Comparison of ENCODE assay signal across 8 cellular contexts in genomic region chr20:37411408-37412306, GRCh38.
DNase-seq lines count a peak whose midpoint lies in the region; ATAC-seq and TF ChIP-seq lines count a peak whose summit lies in the region.

No MANE protein-coding gene starts in this region.

- intact Hi-C loops in naive thymus-derived CD4-positive, alpha-beta T cell (cut with micrococcal nuclease), result no loop called here

- ATAC-seq in naive thymus-derived CD4-positive, alpha-beta T cell, result no peak
- no peak for ATAC-seq in HG03565 (IDR thresholded peaks at IDR 0.05; ENCODE audit: unreplicated experiment)

- no peaks in the 10 kb centered on the region for H3K4me1 ChIP-seq in HEK293 (ENCODE audit: control insufficient read depth, insufficient read depth, low read length)
- peaks cover 0 to 14% of the 10 kb centered on the region in 2 donors for H3K4me1 ChIP-seq in naive thymus-derived CD4-positive, alpha-beta T cell (ENCODE audit: control insufficient read depth in 2 of 2, insufficient read depth in 2 of 2, low read length in 2 of 2)

- peaks cover 0 to 16% (median 10%) of the 10 kb centered on the region in 7 donors for H3K4me1 Mint-ChIP-seq in naive thymus-derived CD4-positive, alpha-beta T cell

- no peak overlapping the region for H3K4me3 Mint-ChIP-seq in naive thymus-derived CD4-positive, alpha-beta T cell

- CTCF ChIA-PET in HEK293 (lab: Yijun Ruan, JAX), result interaction anchor here (0.6 to 0.7 kb wide), 2 partner anchors 148 to 500 kb away, joined by 3 read pairs; no protein-coding TSS in a partner anchor
- CTCF ChIA-PET in naive thymus-derived CD4-positive, alpha-beta T cell (lab: Charles Lee), result interaction anchor here (0.6 kb wide), 1 partner anchor 9 kb away, joined by 5 read pairs; no protein-coding TSS in a partner anchor

- no peaks in the 10 kb centered on the region for H3K9me3 ChIP-seq in HEK293 (ENCODE audit: control insufficient read depth, insufficient read depth, low read depth, low read length)
- no peaks in the 10 kb centered on the region for H3K9me3 ChIP-seq in naive thymus-derived CD4-positive, alpha-beta T cell (ENCODE audit: control insufficient read depth in 2 of 3, low read length in 3 of 3)

- TF ChIP-seq CTCF in HEK293 (tag by site-specific recombination; IDR thresholded peaks at IDR 0.05) (no peak), astrocyte of the spinal cord (IDR thresholded peaks at IDR 0.05; ENCODE audit: low read depth, low read length) (no peak), GM13976 (IDR thresholded peaks at IDR 0.05; ENCODE audit: borderline replicate concordance, control extremely low read depth, extremely low read depth, insufficient read depth, missing control alignments) (no peak)

- POLR2A ChIA-PET in HEK293 (lab: Yijun Ruan, JAX), result no interaction called here
- POLR2A ChIA-PET in naive thymus-derived CD4-positive, alpha-beta T cell (lab: Charles Lee), result no interaction called here

- H3K9me3 Mint-ChIP-seq in naive thymus-derived CD4-positive, alpha-beta T cell, result no peaks in the 10 kb centered on the region

- H3K27me3 Mint-ChIP-seq in naive thymus-derived CD4-positive, alpha-beta T cell, result peaks cover 24 to 42% (median 35%) of the 10 kb centered on the region in 5 donors

- no peaks in the 10 kb centered on the region for H3K36me3 ChIP-seq in HEK293 (ENCODE audit: control insufficient read depth in 2 of 2, insufficient read depth in 1 of 2, low read length in 2 of 2)
- no peaks in the 10 kb centered on the region for H3K36me3 ChIP-seq in naive thymus-derived CD4-positive, alpha-beta T cell (ENCODE audit: control insufficient read depth in 2 of 3, insufficient read depth in 3 of 3, low read length in 3 of 3)

- H3K36me3 Mint-ChIP-seq in naive thymus-derived CD4-positive, alpha-beta T cell, result no peaks in the 10 kb centered on the region

- no peak overlapping the region for H3K27ac ChIP-seq in HEK293 (ENCODE audit: extremely low read depth, low read depth, low read length)
- H3K27ac ChIP-seq in naive thymus-derived CD4-positive, alpha-beta T cell (ENCODE audit: low read depth, low read length), result no peak overlapping the region

- DNase-seq in COLO668 (lab: John Stamatoyannopoulos, UW; ENCODE audit: unreplicated experiment) (peak; percentile 43), astrocyte of the spinal cord (ENCODE audit: low read depth, low spot score) (no peak), GM13976 (ENCODE audit: low spot score) (no peak), SIG-M5 (lab: John Stamatoyannopoulos, UW) (no peak)
- peak in 1 of 9 donors; percentile 5 for DNase-seq in naive thymus-derived CD4-positive, alpha-beta T cell
- no peak for DNase-seq in activated T-cell treated with anti-CD3 and anti-CD28 coated beads, Interleukin-2, amount 50 U/mL, for 1 hour

- in situ Hi-C loops in astrocyte of the spinal cord (cut with HindIII; ENCODE audit: low sequenced_read_pairs), result no loop called here
- in situ Hi-C loops in GM13976 (cut with MboI; ENCODE audit: low sequenced_read_pairs, unreplicated experiment), result no loop called here

- no peaks in the 10 kb centered on the region for H3K27me3 ChIP-seq in naive thymus-derived CD4-positive, alpha-beta T cell (ENCODE audit: control insufficient read depth in 2 of 2, insufficient read depth in 2 of 2, low read length in 2 of 2)

- H3K4me3 ChIP-seq in HEK293 (ENCODE audit: low read depth, low read length) (no peak overlapping the region), astrocyte of the spinal cord (ENCODE audit: low read depth, low read length) (peak overlapping the region; percentile 33)
- peak overlapping the region; percentile 37 for H3K4me3 ChIP-seq in naive thymus-derived CD4-positive, alpha-beta T cell (ENCODE audit: low read length)

- no peak overlapping the region for H3K27ac Mint-ChIP-seq in naive thymus-derived CD4-positive, alpha-beta T cell

TF ChIP-seq in HEK293, 187 proteins besides CTCF, POLR2A, EP300 and RAD21:
- TF ChIP-seq ZNF138 (tag by site-specific recombination; IDR thresholded peaks at IDR 0.05; ENCODE audit: borderline replicate concordance), result no peak
- TF ChIP-seq ZNF600 (tag by site-specific recombination; IDR thresholded peaks at IDR 0.05), result 0 out of 2 replicates have a peak, but pooled peaks have one; percentile 45
- peak; percentile 33 for TF ChIP-seq ZSCAN4 (tag by site-specific recombination; IDR thresholded peaks at IDR 0.05)
- 0 out of 2 replicates have a peak, but pooled peaks have one; percentile 29 for TF ChIP-seq ZBTB48 (tag by site-specific recombination; IDR thresholded peaks at IDR 0.05)
TF ChIP-seq in HEK293: peak in this region for 3.
